ENCODE assay signal across 13 cellular contexts in genomic region chr2:217636578-217637267, GRCh38.
"Had no signal": no experiment of that assay in that cellular context is flagged by ENCODE, and none has a peak within 500 bp of the region (broad histone marks: within the 10 kb centered on the region; RNA-seq: fewer than 3 reads in every experiment).

No MANE protein-coding gene starts in this region.

- H3K27ac ChIP-seq: left lung, neutrophil, tibial artery had no signal

- DNase-seq: activated CD4-positive, alpha-beta memory T cell treated with anti-CD3 and anti-CD28 coated beads, Interleukin-2, amount 10 ng/mL, durations not matched to agents 7 days and 5 days; activated CD4-positive, alpha-beta T cell treated with anti-CD3 and anti-CD28 coated beads for 36 hours; activated gamma-delta T cell treated with Interleukin-2 at 50 U/mL for 16 hours; activated naive CD8-positive, alpha-beta T cell treated with anti-CD3 and anti-CD28 coated beads for 36 hours; activated T-cell treated with anti-CD3 and anti-CD28 coated beads, Interleukin-2, amount 50 U/mL, for 72 hours; heart left ventricle; left lung; mesenchymal stem cell; posterior cingulate gyrus; small intestine; T-helper 9 cell; tibial artery had no signal

- ATAC-seq: activated CD4-positive, alpha-beta T cell treated with anti-CD3 and anti-CD28 coated beads for 36 hours; activated T-cell treated with anti-CD3 and anti-CD28 coated beads, Interleukin-2, amount 50 U/mL, for 72 hours; left lung had no signal

- H3K36me3 ChIP-seq: heart left ventricle, left lung, neutrophil, tibial artery had no signal

- H3K4me3 ChIP-seq: heart left ventricle, left lung, tibial artery had no signal

- H3K27me3 ChIP-seq: heart left ventricle, left lung, neutrophil, tibial artery had no signal

- H3K9me3 ChIP-seq: heart left ventricle, left lung, neutrophil, tibial artery had no signal
